ENCODE assay signal across 27 cellular contexts in genomic region chr7:94782777-94783176, GRCh38.
"Had no signal": no experiment of that assay in that cellular context is flagged by ENCODE, and none has a peak within 500 bp of the region (broad histone marks: within the 10 kb centered on the region; RNA-seq: fewer than 3 reads in every experiment).

No MANE protein-coding gene starts in this region.

- DNase-seq: activated B cell treated with CpG ODN at 0.5 μM for 24 hours; activated CD4-positive, alpha-beta memory T cell treated with anti-CD3 and anti-CD28 coated beads for 36 hours; activated CD4-positive, alpha-beta T cell treated with anti-CD3 and anti-CD28 coated beads for 4 hours; activated CD4-positive, alpha-beta T cell treated with anti-CD3 and anti-CD28 coated beads, Interleukin-2, amount 10 ng/mL, durations not matched to agents 24 days and 14 days; activated CD4-positive, alpha-beta T cell treated with anti-CD3 and anti-CD28 coated beads, Interleukin-2, amount 50 U/mL, for 1 hour; activated CD4-positive, alpha-beta T cell treated with anti-CD3 and anti-CD28 coated beads, Interleukin-2, amount 50 U/mL, for 4 hours; activated CD4-positive, CD25-positive, alpha-beta regulatory T cell treated with anti-CD3 and anti-CD28 coated beads, Interleukin-2, amount 50 U/mL, for 72 hours; activated CD8-positive, alpha-beta memory T cell treated with anti-CD3 and anti-CD28 coated beads, Interleukin-2, amount 50 U/mL, for 4 hours; activated CD8-positive, alpha-beta T cell treated with anti-CD3 and anti-CD28 coated beads for 36 hours; activated effector memory CD4-positive, alpha-beta T cell treated with Interleukin-2 at 50 U/mL for 16 hours; activated gamma-delta T cell; activated naive CD4-positive, alpha-beta T cell treated with anti-CD3 and anti-CD28 coated beads, Interleukin-2, amount 10 ng/mL, durations not matched to agents 7 days and 5 days; activated naive CD4-positive, alpha-beta T cell treated with Interleukin-2 at 50 U/mL for 16 hours; activated naive CD8-positive, alpha-beta T cell treated with anti-CD3 and anti-CD28 coated beads, Interleukin-2, amount 10 ng/mL, durations not matched to agents 7 days and 5 days; activated naive CD8-positive, alpha-beta T cell treated with anti-CD3 and anti-CD28 coated beads, Interleukin-2, amount 50 U/mL, for 24 hours; activated T-cell treated with anti-CD3 and anti-CD28 coated beads, Interleukin-2, amount 50 U/mL, for 24 hours; activated T-cell treated with anti-CD3 and anti-CD28 coated beads, Interleukin-2, amount 50 U/mL, for 48 hours; amygdala; anterior cingulate cortex; caudate nucleus; cerebellar nuclear complex; T-helper 1 cell; T-helper 2 cell; T-helper 9 cell had no signal

- H3K9me3 ChIP-seq: ascending aorta had no signal

- H3K36me3 ChIP-seq: ascending aorta, cardiac muscle cell had no signal

- H3K27ac ChIP-seq: ascending aorta, cardiac muscle cell, VCaP had no signal

- H3K4me1 ChIP-seq: ascending aorta had no signal

- ATAC-seq: activated CD8-positive, alpha-beta T cell treated with anti-CD3 and anti-CD28 coated beads for 36 hours; activated naive CD8-positive, alpha-beta T cell treated with anti-CD3 and anti-CD28 coated beads, Interleukin-2, amount 50 U/mL, for 24 hours had no signal

- H3K4me3 ChIP-seq: ascending aorta, cardiac muscle cell had no signal

- H3K27me3 ChIP-seq: ascending aorta, cardiac muscle cell had no signal
